Comparison of ENCODE assay signal across 1 cellular context in the genomic region with DNA sequence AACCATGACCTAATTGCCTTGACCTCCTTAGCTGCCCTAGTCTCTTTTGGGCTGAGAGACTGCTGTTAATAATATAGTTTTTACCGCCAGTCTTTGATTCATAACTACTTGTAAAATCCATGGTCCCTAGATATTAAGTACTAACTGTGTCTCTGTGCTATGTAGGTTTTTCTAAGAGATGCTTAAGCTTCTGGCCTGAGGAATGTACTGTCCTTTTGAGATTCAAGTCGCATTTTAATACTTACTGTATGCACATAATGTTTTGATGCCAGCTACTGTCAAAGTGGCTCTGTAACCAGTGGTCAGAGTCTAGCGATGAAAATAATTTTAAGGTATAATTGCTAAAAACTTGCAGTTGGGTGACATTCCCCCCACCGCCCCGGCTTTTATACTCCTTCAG.
TF ChIP-seq lines count a peak whose summit lies in the region.

No MANE protein-coding gene starts in this region.

TF ChIP-seq in GM23338, 12 proteins besides CTCF, POLR2A, EP300 and RAD21 (continued from another document):
- TF ChIP-seq, protein P1, sequence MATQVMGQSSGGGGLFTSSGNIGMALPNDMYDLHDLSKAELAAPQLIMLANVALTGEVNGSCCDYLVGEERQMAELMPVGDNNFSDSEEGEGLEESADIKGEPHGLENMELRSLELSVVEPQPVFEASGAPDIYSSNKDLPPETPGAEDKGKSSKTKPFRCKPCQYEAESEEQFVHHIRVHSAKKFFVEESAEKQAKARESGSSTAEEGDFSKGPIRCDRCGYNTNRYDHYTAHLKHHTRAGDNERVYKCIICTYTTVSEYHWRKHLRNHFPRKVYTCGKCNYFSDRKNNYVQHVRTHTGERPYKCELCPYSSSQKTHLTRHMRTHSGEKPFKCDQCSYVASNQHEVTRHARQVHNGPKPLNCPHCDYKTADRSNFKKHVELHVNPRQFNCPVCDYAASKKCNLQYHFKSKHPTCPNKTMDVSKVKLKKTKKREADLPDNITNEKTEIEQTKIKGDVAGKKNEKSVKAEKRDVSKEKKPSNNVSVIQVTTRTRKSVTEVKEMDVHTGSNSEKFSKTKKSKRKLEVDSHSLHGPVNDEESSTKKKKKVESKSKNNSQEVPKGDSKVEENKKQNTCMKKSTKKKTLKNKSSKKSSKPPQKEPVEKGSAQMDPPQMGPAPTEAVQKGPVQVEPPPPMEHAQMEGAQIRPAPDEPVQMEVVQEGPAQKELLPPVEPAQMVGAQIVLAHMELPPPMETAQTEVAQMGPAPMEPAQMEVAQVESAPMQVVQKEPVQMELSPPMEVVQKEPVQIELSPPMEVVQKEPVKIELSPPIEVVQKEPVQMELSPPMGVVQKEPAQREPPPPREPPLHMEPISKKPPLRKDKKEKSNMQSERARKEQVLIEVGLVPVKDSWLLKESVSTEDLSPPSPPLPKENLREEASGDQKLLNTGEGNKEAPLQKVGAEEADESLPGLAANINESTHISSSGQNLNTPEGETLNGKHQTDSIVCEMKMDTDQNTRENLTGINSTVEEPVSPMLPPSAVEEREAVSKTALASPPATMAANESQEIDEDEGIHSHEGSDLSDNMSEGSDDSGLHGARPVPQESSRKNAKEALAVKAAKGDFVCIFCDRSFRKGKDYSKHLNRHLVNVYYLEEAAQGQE (IDR thresholded peaks at IDR 0.05; ENCODE audit: unreplicated experiment): no peak
- no peak for TF ChIP-seq JUNB (IDR thresholded peaks at IDR 0.05; ENCODE audit: unreplicated experiment)
- TF ChIP-seq CREB1 (CRISPR knock-in tag; IDR thresholded peaks at IDR 0.05; ENCODE audit: low read depth): no peak
- no peak for TF ChIP-seq STAT1 (IDR thresholded peaks at IDR 0.05; ENCODE audit: unreplicated experiment)
- no peak for TF ChIP-seq POLR2AphosphoS5 (IDR thresholded peaks at IDR 0.05; ENCODE audit: low read depth)
- TF ChIP-seq EZH2phosphoT487 (IDR thresholded peaks at IDR 0.05; ENCODE audit: unreplicated experiment): no peak
- TF ChIP-seq NANOG (IDR thresholded peaks at IDR 0.05; ENCODE audit: borderline replicate concordance): no peak
- TF ChIP-seq, protein P2, sequence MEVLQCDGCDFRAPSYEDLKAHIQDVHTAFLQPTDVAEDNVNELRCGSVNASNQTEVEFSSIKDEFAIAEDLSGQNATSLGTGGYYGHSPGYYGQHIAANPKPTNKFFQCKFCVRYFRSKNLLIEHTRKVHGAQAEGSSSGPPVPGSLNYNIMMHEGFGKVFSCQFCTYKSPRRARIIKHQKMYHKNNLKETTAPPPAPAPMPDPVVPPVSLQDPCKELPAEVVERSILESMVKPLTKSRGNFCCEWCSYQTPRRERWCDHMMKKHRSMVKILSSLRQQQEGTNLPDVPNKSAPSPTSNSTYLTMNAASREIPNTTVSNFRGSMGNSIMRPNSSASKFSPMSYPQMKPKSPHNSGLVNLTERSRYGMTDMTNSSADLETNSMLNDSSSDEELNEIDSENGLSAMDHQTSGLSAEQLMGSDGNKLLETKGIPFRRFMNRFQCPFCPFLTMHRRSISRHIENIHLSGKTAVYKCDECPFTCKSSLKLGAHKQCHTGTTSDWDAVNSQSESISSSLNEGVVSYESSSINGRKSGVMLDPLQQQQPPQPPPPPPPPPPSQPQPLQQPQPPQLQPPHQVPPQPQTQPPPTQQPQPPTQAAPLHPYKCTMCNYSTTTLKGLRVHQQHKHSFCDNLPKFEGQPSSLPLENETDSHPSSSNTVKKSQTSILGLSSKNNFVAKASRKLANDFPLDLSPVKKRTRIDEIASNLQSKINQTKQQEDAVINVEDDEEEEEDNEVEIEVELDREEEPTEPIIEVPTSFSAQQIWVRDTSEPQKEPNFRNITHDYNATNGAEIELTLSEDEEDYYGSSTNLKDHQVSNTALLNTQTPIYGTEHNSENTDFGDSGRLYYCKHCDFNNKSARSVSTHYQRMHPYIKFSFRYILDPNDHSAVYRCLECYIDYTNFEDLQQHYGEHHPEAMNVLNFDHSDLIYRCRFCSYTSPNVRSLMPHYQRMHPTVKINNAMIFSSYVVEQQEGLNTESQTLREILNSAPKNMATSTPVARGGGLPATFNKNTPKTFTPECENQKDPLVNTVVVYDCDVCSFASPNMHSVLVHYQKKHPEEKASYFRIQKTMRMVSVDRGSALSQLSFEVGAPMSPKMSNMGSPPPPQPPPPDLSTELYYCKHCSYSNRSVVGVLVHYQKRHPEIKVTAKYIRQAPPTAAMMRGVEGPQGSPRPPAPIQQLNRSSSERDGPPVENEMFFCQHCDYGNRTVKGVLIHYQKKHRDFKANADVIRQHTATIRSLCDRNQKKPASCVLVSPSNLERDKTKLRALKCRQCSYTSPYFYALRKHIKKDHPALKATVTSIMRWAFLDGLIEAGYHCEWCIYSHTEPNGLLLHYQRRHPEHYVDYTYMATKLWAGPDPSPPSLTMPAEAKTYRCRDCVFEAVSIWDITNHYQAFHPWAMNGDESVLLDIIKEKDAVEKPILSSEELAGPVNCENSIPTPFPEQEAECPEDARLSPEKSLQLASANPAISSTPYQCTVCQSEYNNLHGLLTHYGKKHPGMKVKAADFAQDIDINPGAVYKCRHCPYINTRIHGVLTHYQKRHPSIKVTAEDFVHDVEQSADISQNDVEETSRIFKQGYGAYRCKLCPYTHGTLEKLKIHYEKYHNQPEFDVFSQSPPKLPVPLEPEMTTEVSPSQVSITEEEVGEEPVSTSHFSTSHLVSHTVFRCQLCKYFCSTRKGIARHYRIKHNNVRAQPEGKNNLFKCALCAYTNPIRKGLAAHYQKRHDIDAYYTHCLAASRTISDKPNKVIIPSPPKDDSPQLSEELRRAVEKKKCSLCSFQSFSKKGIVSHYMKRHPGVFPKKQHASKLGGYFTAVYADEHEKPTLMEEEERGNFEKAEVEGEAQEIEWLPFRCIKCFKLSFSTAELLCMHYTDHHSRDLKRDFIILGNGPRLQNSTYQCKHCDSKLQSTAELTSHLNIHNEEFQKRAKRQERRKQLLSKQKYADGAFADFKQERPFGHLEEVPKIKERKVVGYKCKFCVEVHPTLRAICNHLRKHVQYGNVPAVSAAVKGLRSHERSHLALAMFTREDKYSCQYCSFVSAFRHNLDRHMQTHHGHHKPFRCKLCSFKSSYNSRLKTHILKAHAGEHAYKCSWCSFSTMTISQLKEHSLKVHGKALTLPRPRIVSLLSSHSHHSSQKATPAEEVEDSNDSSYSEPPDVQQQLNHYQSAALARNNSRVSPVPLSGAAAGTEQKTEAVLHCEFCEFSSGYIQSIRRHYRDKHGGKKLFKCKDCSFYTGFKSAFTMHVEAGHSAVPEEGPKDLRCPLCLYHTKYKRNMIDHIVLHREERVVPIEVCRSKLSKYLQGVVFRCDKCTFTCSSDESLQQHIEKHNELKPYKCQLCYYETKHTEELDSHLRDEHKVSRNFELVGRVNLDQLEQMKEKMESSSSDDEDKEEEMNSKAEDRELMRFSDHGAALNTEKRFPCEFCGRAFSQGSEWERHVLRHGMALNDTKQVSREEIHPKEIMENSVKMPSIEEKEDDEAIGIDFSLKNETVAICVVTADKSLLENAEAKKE (CRISPR knock-in tag; IDR thresholded peaks at IDR 0.05): no peak
- TF ChIP-seq ZNF331 (CRISPR knock-in tag; IDR thresholded peaks at IDR 0.05; ENCODE audit: low read depth): no peak
- no peak for TF ChIP-seq EZH2 (IDR thresholded peaks at IDR 0.05; ENCODE audit: low read depth, unreplicated experiment)
